ENCODE assay signal across 22 cellular contexts in the genomic region with DNA sequence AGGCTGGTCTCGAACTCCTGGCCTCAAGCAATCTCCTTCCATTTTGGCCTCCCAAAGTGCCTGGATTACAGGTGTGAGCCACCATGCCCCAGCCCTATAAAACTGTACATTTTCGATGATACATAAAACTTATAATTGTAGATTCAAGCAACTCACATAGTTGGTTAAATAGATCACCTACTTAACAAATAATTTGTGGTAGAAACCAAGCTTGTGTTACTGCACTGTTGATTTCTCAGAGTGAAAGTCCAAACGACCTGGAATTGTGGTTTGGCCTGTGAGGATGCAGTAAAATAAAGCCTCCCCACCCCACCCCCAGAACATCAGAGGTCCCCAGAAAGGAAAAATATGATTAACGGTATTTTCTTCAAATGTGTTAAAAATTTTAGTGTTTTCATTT.
DNase-seq lines count a peak whose midpoint lies in the region; ATAC-seq and TF ChIP-seq lines count a peak whose summit lies in the region.
"Had no signal": no experiment of that assay in that cellular context is flagged by ENCODE, and none has a peak within 500 bp of the region (broad histone marks: within the 10 kb centered on the region; RNA-seq: fewer than 3 reads in every experiment).

No MANE protein-coding gene starts in this region.

- no peak for TF ChIP-seq CTCF in GM13977 (IDR thresholded peaks at IDR 0.05; ENCODE audit: extremely low read depth, insufficient read depth, missing control alignments)

- intact Hi-C loops in sciatic nerve (cut with DNase I) = no loop called here

- ATAC-seq in GM19452 (IDR thresholded peaks at IDR 0.05; ENCODE audit: unreplicated experiment) = peak; percentile 63
- ATAC-seq in HG02884 (IDR thresholded peaks at IDR 0.05; ENCODE audit: unreplicated experiment) = peak; percentile 39
- peak; percentile 47 for ATAC-seq in HG03571 (IDR thresholded peaks at IDR 0.05; ENCODE audit: unreplicated experiment)
- ATAC-seq in sciatic nerve = no peak
- ATAC-seq: activated CD8-positive, alpha-beta memory T cell treated with anti-CD3 and anti-CD28 coated beads, Interleukin-2, amount 10 ng/mL, durations not matched to agents 7 days and 5 days; activated T-cell treated with anti-CD3 and anti-CD28 coated beads, Interleukin-2, amount 50 U/mL, for 72 hours; esophagus mucosa; left cardiac atrium had no signal

- DNase-seq in renal cortical epithelial cell (ENCODE audit: low read depth) = peak; percentile 73
- no peak for DNase-seq in NCI-H1694 treated with DMSO at 0.1 percent for 48 hours (lab: John Stamatoyannopoulos, UW)
- no peak for DNase-seq in iPS-NIHi7 (ENCODE audit: extremely low spot score)
- DNase-seq in GM13977 (ENCODE audit: low spot score) = no peak
- DNase-seq in sciatic nerve (ENCODE audit: low spot score) = no peak
- DNase-seq: activated CD4-positive, alpha-beta T cell treated with anti-CD3 and anti-CD28 coated beads, Interleukin-2, amount 10 ng/mL, durations not matched to agents 24 days and 14 days; activated CD8-positive, alpha-beta memory T cell treated with anti-CD3 and anti-CD28 coated beads, Interleukin-2, amount 10 ng/mL, durations not matched to agents 7 days and 5 days; activated naive CD4-positive, alpha-beta T cell treated with anti-CD3 and anti-CD28 coated beads, Interleukin-2, amount 10 ng/mL, durations not matched to agents 7 days and 5 days; activated T-cell treated with anti-CD3 and anti-CD28 coated beads, Interleukin-2, amount 50 U/mL, for 72 hours; effector memory CD4-positive, alpha-beta T cell; foreskin melanocyte; left cardiac atrium; NCI-H187 treated with DMSO at 0.1 percent for 48 hours; NCI-H748 treated with DMSO at 0.1 percent for 48 hours; Right ventricle myocardium superior; stimulated activated CD4-positive, alpha-beta T cell treated with anti-CD3 and anti-CD28 coated beads, Interleukin-1b, Interleukin-23, amount 100 ng/mL, for 48 hours; T-helper 9 cell; WERI-Rb-1 had no signal

- in situ Hi-C loops in GM13977 (cut with MboI; ENCODE audit: low pct_unique_long_range_greater_than_20kb, low sequenced_read_pairs, unreplicated experiment) = no loop called here
